26 cellular contexts compared by ENCODE assay signal in the genomic region with DNA sequence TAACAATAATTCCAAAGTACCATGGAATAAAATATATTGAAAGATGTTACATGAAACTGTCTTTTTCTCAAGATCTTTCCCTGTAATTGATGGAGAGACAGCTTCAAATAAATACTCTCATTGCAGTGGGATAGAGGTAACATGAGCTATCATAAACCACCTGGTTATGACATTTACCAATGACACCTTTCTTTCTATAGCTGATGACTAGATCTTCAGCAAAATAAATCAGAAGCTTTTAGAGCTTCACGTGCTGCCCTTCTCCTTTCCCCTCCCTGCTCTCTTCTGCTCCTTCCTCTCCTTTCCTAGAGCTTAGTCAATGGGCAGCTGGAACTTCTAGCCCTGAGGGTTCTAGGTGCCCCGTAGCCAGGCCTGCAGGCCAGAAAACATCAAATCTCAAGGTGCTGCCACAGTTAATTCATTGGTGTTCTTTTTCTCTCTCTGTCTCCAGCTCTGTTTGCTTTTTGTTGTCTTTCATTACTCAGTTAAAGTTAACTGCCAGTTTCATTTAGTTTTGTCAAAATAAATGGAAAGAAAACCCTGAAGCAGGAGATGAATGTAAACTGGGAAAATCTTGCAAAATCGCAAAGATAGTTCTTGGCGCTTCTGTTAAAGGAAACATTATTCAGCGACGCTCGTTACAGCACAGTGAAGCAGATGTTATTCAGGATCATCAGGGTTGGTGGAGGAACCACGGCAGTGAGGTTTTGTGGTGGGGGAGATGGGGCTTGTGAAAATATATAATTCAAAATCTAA. TPM values are rescaled to one million over a fixed set of nuclear protein-coding genes. Genes with fewer than 3 reads are reported as not detected.
A peak's percentile ranks its signal among the peaks of the same experiment; 100 is the strongest.
DNase-seq lines count a peak whose midpoint lies in the region; FAIRE-seq and TF ChIP-seq lines count a peak whose summit lies in the region.
"Had no signal": no experiment of that assay in that cellular context is flagged by ENCODE, and none has a peak within 500 bp of the region (broad histone marks: within the 10 kb centered on the region; RNA-seq: fewer than 3 reads in every experiment).

No MANE protein-coding gene starts in this region.

- H2BK5ac ChIP-seq in H1 (ENCODE audit: low read depth, low read length) (no peak overlapping the region), mesenchymal stem cell (ENCODE audit: low read depth, low read length, poor library complexity, severe bottlenecking) (no peak overlapping the region)

- H3K4me2 ChIP-seq in Loucy (ENCODE audit: low read depth, low read length, poor library complexity, severe bottlenecking), result no peak overlapping the region
- H3K4me2 ChIP-seq in H1 (ENCODE audit: insufficient read depth in 1 of 2, low read depth in 2 of 2, low read length in 2 of 2), result no peak overlapping the region
- no peak overlapping the region for H3K4me2 ChIP-seq in mesenchymal stem cell (ENCODE audit: low read length, poor library complexity, severe bottlenecking)

- H3K23me2 ChIP-seq in H1 (ENCODE audit: low read depth, low read length), result no peaks in the 10 kb centered on the region

- no peaks in the 10 kb centered on the region for H4K20me1 ChIP-seq in Loucy (ENCODE audit: insufficient read depth, low read length, poor library complexity, severe bottlenecking)
- H4K20me1 ChIP-seq in H1 (replicated peaks in 1 of 2; ENCODE audit: control insufficient read depth in 1 of 2, insufficient read depth in 2 of 2, low read length in 2 of 2), result no peaks in the 10 kb centered on the region

- H3K18ac ChIP-seq in H1 (ENCODE audit: extremely low read depth, low read length) (no peak overlapping the region), mesenchymal stem cell (ENCODE audit: low read depth in 1 of 2, low read length in 2 of 2) (no peak overlapping the region)

- peak overlapping the region; percentile 84 for H3K27ac Mint-ChIP-seq in type B pancreatic cell
- H3K27ac Mint-ChIP-seq: activated CD4-positive, alpha-beta T cell treated with anti-CD3 and anti-CD28 coated beads for 36 hours; dendritic cell treated with granulocyte-macrophage colony-stimulating factor and Interleukin-4, amounts not matched to agents 40 ng/mL and 50 ng/mL, for 4 days; immature natural killer cell; naive thymus-derived CD8-positive, alpha-beta T cell; stimulated activated naive CD8-positive, alpha-beta T cell treated with anti-CD3 and anti-CD28 coated beads, Interleukin-15, Interleukin-2, amounts not matched to agents 100 ng/mL and 50 ng/mL, for 24 hours had no signal

- H3K23ac ChIP-seq in H1 (ENCODE audit: insufficient read length), result no peak overlapping the region
- H3K23ac ChIP-seq in mesenchymal stem cell (ENCODE audit: low read length in 2 of 2), result no peak overlapping the region

- H3K36me3 ChIP-seq in Loucy (ENCODE audit: insufficient read depth, low read length) (no peaks in the 10 kb centered on the region), H1 (ENCODE audit: control insufficient read depth in 2 of 4, insufficient read depth in 4 of 4, low read length in 3 of 4) (no peaks in the 10 kb centered on the region), mesenchymal stem cell (ENCODE audit: control insufficient read depth in 1 of 2, insufficient read depth in 2 of 2, low read depth in 1 of 2, low read length in 2 of 2) (no peaks in the 10 kb centered on the region), A673 (ENCODE audit: insufficient read depth, low read length, poor library complexity, severe bottlenecking) (no peaks in the 10 kb centered on the region)
- H3K36me3 ChIP-seq: left lung had no signal

- no peaks in the 10 kb centered on the region for H3K9me2 ChIP-seq in Loucy (replicated peaks; ENCODE audit: low read depth, low read length)

- FAIRE-seq in H1 (lab: Jason Lieb, UNC), result no peak
- FAIRE-seq: frontal cortex, HTR-8/SVneo had no signal

- H2BK15ac ChIP-seq in H1 (ENCODE audit: low read length) (no peak overlapping the region), mesenchymal stem cell (ENCODE audit: low read depth, poor library complexity, severe bottlenecking) (no peak overlapping the region)

- H3K4ac ChIP-seq in H1 (replicated peaks; ENCODE audit: insufficient read length, low read depth, low read length) (no peak overlapping the region), mesenchymal stem cell (ENCODE audit: low read depth in 1 of 2, low read length in 2 of 2) (no peak overlapping the region)

- intact Hi-C loops in A673 (cut with micrococcal nuclease; ENCODE audit: unreplicated experiment), result no loop called here

- 88% methylated on average over 8 of the region's 8 CpGs; no CpG with 5 or more reads in 1 of the 2 experiments for WGBS in H1 (ENCODE audit: extremely low coverage in 1 of 2, insufficient coverage in 1 of 2, insufficient read length in 1 of 2, insufficient replicate concordance in 2 of 2, low coverage in 1 of 2, low lambda C conversion rate in 2 of 2, missing lambda C conversion rate in 1 of 2), 2 experiments
- 89% methylated on average over 8 of the region's 8 CpGs for WGBS in mesenchymal stem cell

- DNase-seq in H1 (ENCODE audit: low read depth in 1 of 2, low spot score in 2 of 2), result no peak
- DNase-seq in mesenchymal stem cell, result no peak
- DNase-seq in type B pancreatic cell (ENCODE audit: extremely low spot score, unreplicated experiment), result no peak
- no peak for DNase-seq in NOMO-1 (lab: John Stamatoyannopoulos, UW; ENCODE audit: unreplicated experiment in 2 of 2)
- no peak for DNase-seq in A673 (ENCODE audit: low spot score)
- DNase-seq in NCI-H510A treated with DMSO at 0.1 percent for 48 hours (lab: John Stamatoyannopoulos, UW), result no peak
- DNase-seq in RPMI8226, result no peak
- DNase-seq: activated CD4-positive, alpha-beta T cell treated with anti-CD3 and anti-CD28 coated beads for 36 hours; activated naive CD4-positive, alpha-beta T cell; activated T-cell treated with anti-CD3 and anti-CD28 coated beads, Interleukin-2, amount 50 U/mL, for 48 hours; amygdala; hippocampal formation; immature natural killer cell; left lung; naive thymus-derived CD8-positive, alpha-beta T cell; NCI-H526 treated with DMSO at 0.1 percent for 48 hours; T-helper 2 cell had no signal

- H3K14ac ChIP-seq in H1 (ENCODE audit: insufficient read length), result no peak overlapping the region
- no peak overlapping the region for H3K14ac ChIP-seq in mesenchymal stem cell (ENCODE audit: low read length in 2 of 2)

- H2BK120ac ChIP-seq in H1 (replicated peaks; ENCODE audit: low read depth, low read length) (no peak overlapping the region), mesenchymal stem cell (ENCODE audit: low read depth, low read length) (no peak overlapping the region)

- H3K9me3 Mint-ChIP-seq in type B pancreatic cell, result peaks cover 11% of the 10 kb centered on the region

- CTCF ChIA-PET in H1 (lab: Charles Lee; ENCODE audit: partially characterized antibody) (interaction anchor here (0.5 to 1.3 kb wide), 3 partner anchors 14 to 174 kb away, joined by 3 to 4 read pairs (median 4); no protein-coding TSS in a partner anchor), A673 (lab: Charles Lee) (no interaction called here)

- no peaks in the 10 kb centered on the region for H3K36me3 Mint-ChIP-seq in type B pancreatic cell
- H3K36me3 Mint-ChIP-seq: immature natural killer cell had no signal

- no peaks in the 10 kb centered on the region for H3K79me2 ChIP-seq in Loucy (ENCODE audit: insufficient read depth, low read length)
- no peaks in the 10 kb centered on the region for H3K79me2 ChIP-seq in H1 (ENCODE audit: control insufficient read depth in 1 of 2, insufficient read depth in 2 of 2, low read length in 2 of 2)

- no peak for TF ChIP-seq RAD21 in H1 (IDR thresholded peaks at IDR 0.05 in 1 of 2, conservative IDR thresholded peaks at IDR 0.05 in 1 of 2; ENCODE audit: low read depth in 2 of 2, low read length in 2 of 2)

- H3K79me1 ChIP-seq in H1 (ENCODE audit: low read depth, low read length) (no peaks in the 10 kb centered on the region), mesenchymal stem cell (replicated peaks; ENCODE audit: low read length, poor library complexity, severe bottlenecking) (no peaks in the 10 kb centered on the region)

- H3K4me1 Mint-ChIP-seq in type B pancreatic cell (ENCODE audit: unreplicated experiment), result peaks cover 33% of the 10 kb centered on the region
- H3K4me1 Mint-ChIP-seq: activated CD4-positive, alpha-beta T cell treated with anti-CD3 and anti-CD28 coated beads for 36 hours; immature natural killer cell; naive thymus-derived CD8-positive, alpha-beta T cell had no signal

- H3K9me3 ChIP-seq in Loucy (ENCODE audit: insufficient read depth, low read depth, low read length), result no peaks in the 10 kb centered on the region
- H3K9me3 ChIP-seq in H1 (ENCODE audit: insufficient read depth in 2 of 2, low read depth in 1 of 2, low read length in 1 of 2), result peaks cover 0 to 5% of the 10 kb centered on the region in 2 experiments; a peak in 1 of 4 replicates
- peaks cover 6% of the 10 kb centered on the region for H3K9me3 ChIP-seq in mesenchymal stem cell (ENCODE audit: control insufficient read depth, low read length)
- H3K9me3 ChIP-seq in A673 (ENCODE audit: low read depth, low read length, poor library complexity, severe bottlenecking), result no peaks in the 10 kb centered on the region
- H3K9me3 ChIP-seq: left lung had no signal

- H3K4me1 ChIP-seq in Loucy (ENCODE audit: insufficient read depth, low read length, poor library complexity, severe bottlenecking), result no peaks in the 10 kb centered on the region
- H3K4me1 ChIP-seq in H1 (replicated peaks in 1 of 4; ENCODE audit: control insufficient read depth in 3 of 4, insufficient read depth in 4 of 4, low read length in 3 of 4), result peaks cover 0 to 4% (median 0%) of the 10 kb centered on the region in 4 experiments; a peak in 1 of 7 replicates
- H3K4me1 ChIP-seq in mesenchymal stem cell (ENCODE audit: control insufficient read depth, insufficient read depth, low read depth, low read length), result peaks cover 15% of the 10 kb centered on the region
- peaks cover 7% of the 10 kb centered on the region for H3K4me1 ChIP-seq in A673 (ENCODE audit: insufficient read depth, low read length, poor library complexity, severe bottlenecking)
- H3K4me1 ChIP-seq: left lung had no signal

- no peak overlapping the region for H4K8ac ChIP-seq in H1 (ENCODE audit: extremely low read depth, insufficient read depth, low read length)
- no peak overlapping the region for H4K8ac ChIP-seq in mesenchymal stem cell (ENCODE audit: low read length)

- H2BK12ac ChIP-seq in H1 (ENCODE audit: low read depth, low read length), result no peak overlapping the region
- H2BK12ac ChIP-seq in mesenchymal stem cell (ENCODE audit: low read length in 2 of 2), result no peak overlapping the region

- H3K4me3 ChIP-seq in Loucy (ENCODE audit: low read length, poor library complexity, severe bottlenecking), result no peak overlapping the region
- H3K4me3 ChIP-seq in H1 (ENCODE audit: extremely low read depth in 1 of 4, insufficient read depth in 2 of 4, low read depth in 3 of 4, low read length in 4 of 4), result no peak overlapping the region
- H3K4me3 ChIP-seq in mesenchymal stem cell (ENCODE audit: insufficient read depth in 1 of 2, low read depth in 1 of 2, low read length in 2 of 2), result no peak overlapping the region
- no peak overlapping the region for H3K4me3 ChIP-seq in A673 (ENCODE audit: low read depth, low read length, poor library complexity, severe bottlenecking)
- H3K4me3 ChIP-seq: left lung had no signal

- no peaks in the 10 kb centered on the region for H3K27me3 Mint-ChIP-seq in type B pancreatic cell
- H3K27me3 Mint-ChIP-seq: dendritic cell treated with granulocyte-macrophage colony-stimulating factor and Interleukin-4, amounts not matched to agents 40 ng/mL and 50 ng/mL, for 4 days had no signal

- POLR2A ChIA-PET in H1 (lab: Charles Lee; ENCODE audit: partially characterized antibody) (no interaction called here), A673 (lab: Charles Lee; ENCODE audit: low non-redundant PET) (no interaction called here)

- H4K5ac ChIP-seq in H1 (ENCODE audit: insufficient read length, low read depth, low read length), result no peak overlapping the region

- H4K91ac ChIP-seq in H1 (replicated peaks; ENCODE audit: insufficient read length, low read length), result no peak overlapping the region
- H4K91ac ChIP-seq in mesenchymal stem cell (ENCODE audit: low read length), result no peak overlapping the region

- TF ChIP-seq EP300 in H1 (IDR thresholded peaks at IDR 0.05; ENCODE audit: borderline replicate concordance in 1 of 2, low read depth in 2 of 2, low read length in 2 of 2), result no peak

- H2BK20ac ChIP-seq in H1 (ENCODE audit: low read length), result no peak overlapping the region

- H3K9ac ChIP-seq in Loucy (ENCODE audit: low read depth, low read length, poor library complexity, severe bottlenecking) (no peak overlapping the region), H1 (replicated peaks in 1 of 4; ENCODE audit: extremely low read depth in 1 of 4, low read depth in 3 of 4, low read length in 3 of 4) (no peak overlapping the region), mesenchymal stem cell (ENCODE audit: low read length) (peak overlapping the region; percentile 54)

- H3K4me3 Mint-ChIP-seq in type B pancreatic cell, result peak overlapping the region; percentile 54
- H3K4me3 Mint-ChIP-seq: activated CD4-positive, alpha-beta T cell treated with anti-CD3 and anti-CD28 coated beads for 36 hours; dendritic cell treated with granulocyte-macrophage colony-stimulating factor and Interleukin-4, amounts not matched to agents 40 ng/mL and 50 ng/mL, for 4 days; immature natural killer cell; naive thymus-derived CD8-positive, alpha-beta T cell; stimulated activated naive CD8-positive, alpha-beta T cell treated with anti-CD3 and anti-CD28 coated beads, Interleukin-15, Interleukin-2, amounts not matched to agents 100 ng/mL and 50 ng/mL, for 24 hours had no signal

- BruUV-seq in A673 (replicated peaks; lab: Mats Ljungman, UMichigan), result no TSS peak

- no peak overlapping the region for H3K56ac ChIP-seq in H1 (replicated peaks; ENCODE audit: insufficient read length, low read depth, low read length)

- TF ChIP-seq POLR2A in H1 (IDR thresholded peaks at IDR 0.05; ENCODE audit: control extremely low read depth in 1 of 2, low read depth in 2 of 2, low read length in 2 of 2), result no peak

- H2AK5ac ChIP-seq in H1 (ENCODE audit: low read depth, low read length), result no peak overlapping the region
- no peak overlapping the region for H2AK5ac ChIP-seq in mesenchymal stem cell (ENCODE audit: low read length, severe bottlenecking)

- H3K27ac ChIP-seq in H1 (ENCODE audit: low read depth, low read length) (no peak overlapping the region), mesenchymal stem cell (ENCODE audit: low read length, poor library complexity, severe bottlenecking) (peak overlapping the region; percentile 50), A673 (ENCODE audit: low read depth, low read length, poor library complexity, severe bottlenecking) (no peak overlapping the region)
- H3K27ac ChIP-seq: left lung had no signal

- H2AFZ ChIP-seq in Loucy (ENCODE audit: low read length), result 0 out of 2 replicates have a peak overlapping the region, but pooled peaks have one; percentile 26
- H2AFZ ChIP-seq in H1 (ENCODE audit: low read length), result 0 out of 2 replicates have a peak overlapping the region, but pooled peaks have one; percentile 20
- no peak overlapping the region for H2AFZ ChIP-seq in mesenchymal stem cell (ENCODE audit: low read depth, low read length)

- H3F3A ChIP-seq in Loucy (ENCODE audit: low read depth), result no peaks in the 10 kb centered on the region

- no peaks in the 10 kb centered on the region for H3K27me3 ChIP-seq in Loucy (ENCODE audit: insufficient read depth, low read length, poor library complexity, severe bottlenecking)
- H3K27me3 ChIP-seq in H1 (replicated peaks in 1 of 4; ENCODE audit: control insufficient read depth in 3 of 4, extremely low read depth in 1 of 4, insufficient read depth in 3 of 4, low read length in 3 of 4), result no peaks in the 10 kb centered on the region
- H3K27me3 ChIP-seq in mesenchymal stem cell (ENCODE audit: control insufficient read depth in 1 of 2, insufficient read depth in 1 of 2, low read length in 2 of 2), result no peaks in the 10 kb centered on the region
- H3K27me3 ChIP-seq in A673 (replicated peaks; ENCODE audit: insufficient read depth, low read depth, low read length, poor library complexity), result no peaks in the 10 kb centered on the region
- H3K27me3 ChIP-seq: left lung had no signal

- TF ChIP-seq CTCF in Loucy (conservative IDR thresholded peaks at IDR 0.05; ENCODE audit: low read length), result no peak
- no peak for TF ChIP-seq CTCF in H1 (IDR thresholded peaks at IDR 0.05; ENCODE audit: control extremely low read depth in 1 of 3, insufficient read depth in 1 of 3, low read depth in 1 of 3, low read length in 3 of 3)
- TF ChIP-seq CTCF in type B pancreatic cell (conservative IDR thresholded peaks at IDR 0.05), result no peak
- TF ChIP-seq CTCF in A673 (conservative IDR thresholded peaks at IDR 0.05; ENCODE audit: low read depth, low read length), result no peak

RNA-seq across cellular contexts. Expression of a gene that starts 8.3 kb away (rescaled TPM):
- not detected in 2 replicates for total RNA-seq in H1 (2021; fragmentation: NEBNext Ultra II Directional; extraction: Animal tissue kit (Norgen Biotek cat#: 25700))
- polyA plus RNA-seq in H1 (2011; rRNA removed), result not detected in 2 replicates
- not detected for polyA plus RNA-seq in H1 (2011; cell fraction: cytosol; rRNA removed)
- not detected for polyA plus RNA-seq in H1 (2011; cell fraction: nucleus; rRNA removed)
- not detected in 4 replicates for polyA plus RNA-seq in H1 (2012, experiment 1 of 2)
- polyA plus RNA-seq in H1 (2012, experiment 2 of 2), result not detected
- polyA plus RNA-seq in H1 (2013, experiment 1 of 2), result not detected
- 0.09 TPM for polyA plus RNA-seq in H1 (2013, experiment 2 of 2)
- not detected in 2 replicates for polyA minus RNA-seq in H1 (2011; rRNA and poly(A)+ RNA removed)
- not detected for polyA minus RNA-seq in H1 (2011; cell fraction: cytosol; rRNA and poly(A)+ RNA removed)
- polyA minus RNA-seq in H1 (2011; cell fraction: nucleus; rRNA and poly(A)+ RNA removed), result not detected
- not detected for polyA plus RNA-seq in mesenchymal stem cell (2013, experiment 1 of 2)
- not detected for polyA plus RNA-seq in mesenchymal stem cell (2013, experiment 2 of 2)
- total RNA-seq in type B pancreatic cell (ENCODE audit: low replicate concordance), result not detected in 2 replicates
- total RNA-seq in A673 (2021), result not detected in 2 replicates
- total RNA-seq: activated CD4-positive, alpha-beta T cell treated with anti-CD3 and anti-CD28 coated beads for 36 hours; activated CD8-positive, alpha-beta memory T cell treated with anti-CD3 and anti-CD28 coated beads for 36 hours; cardiac septum; left lung; naive thymus-derived CD8-positive, alpha-beta T cell; sciatic nerve; SK-MEL-5 had no signal
- polyA plus RNA-seq: immature natural killer cell had no signal
